In genomic region chr9:75985515-75985914, GRCh38 we compare ENCODE assay signal across 1 cellular context.
TF ChIP-seq lines count a peak whose summit lies in the region.

No MANE protein-coding gene starts in this region.

TF ChIP-seq in K562, 482 proteins besides CTCF, POLR2A, EP300 and RAD21 (continued from another document):
- TF ChIP-seq ZFP91 (CRISPR knock-in tag; IDR thresholded peaks at IDR 0.05) (no peak), HEY1 (CRISPR knock-in tag; IDR thresholded peaks at IDR 0.05; ENCODE audit: borderline replicate concordance) (no peak), GTF3C2 (IDR thresholded peaks at IDR 0.05; ENCODE audit: borderline replicate concordance, extremely low read depth, insufficient read length) (no peak), HINFP (tag; conservative IDR thresholded peaks at IDR 0.05; ENCODE audit: low read depth) (no peak), ZC3H8 (IDR thresholded peaks at IDR 0.05) (no peak), BRF1 (IDR thresholded peaks at IDR 0.05; ENCODE audit: borderline replicate concordance, extremely low read depth, insufficient read length) (no peak), FOXJ3 (CRISPR knock-in tag; IDR thresholded peaks at IDR 0.05) (no peak), ZFP1 (CRISPR knock-in tag; IDR thresholded peaks at IDR 0.05) (no peak), IRF9 (tag; IDR thresholded peaks at IDR 0.05) (no peak), CEBPB (tag; IDR thresholded peaks at IDR 0.05) (0 out of 2 replicates have a peak, but pooled peaks have one; percentile 24), BACH1 (tag; IDR thresholded peaks at IDR 0.05) (no peak), HSF4 (CRISPR knock-in tag; IDR thresholded peaks at IDR 0.05; ENCODE audit: borderline replicate concordance) (no peak), E2F3 (CRISPR knock-in tag; IDR thresholded peaks at IDR 0.05) (no peak), HDAC8 (tag; IDR thresholded peaks at IDR 0.05) (no peak), RAD51 (IDR thresholded peaks at IDR 0.05; ENCODE audit: borderline replicate concordance, low read depth) (peak; percentile 63; the same call in 1 of the 2 replicates), USF2 (CRISPR knock-in tag; IDR thresholded peaks at IDR 0.05) (0 out of 2 replicates have a peak, but pooled peaks have one; percentile 14), ZBTB40 (IDR thresholded peaks at IDR 0.05) (peak; percentile 82), ZBTB40 (CRISPR knock-in tag; IDR thresholded peaks at IDR 0.05) (no peak), POLR2AphosphoS5 (IDR thresholded peaks at IDR 0.05; ENCODE audit: control insufficient read depth, insufficient read depth, low read depth, low read length) (no peak), MYC (IDR thresholded peaks at IDR 0.05; ENCODE audit: low read depth, low read length) (no peak), MYC (CRISPR knock-in tag; IDR thresholded peaks at IDR 0.05; ENCODE audit: borderline replicate concordance, low read depth) (no peak), TBL1XR1 (IDR thresholded peaks at IDR 0.05; ENCODE audit: low read length in 2 of 2) (no peak), HDAC6 (IDR thresholded peaks at IDR 0.05; ENCODE audit: low read depth, low read length) (no peak)
